Comparison of ENCODE assay signal across 13 cellular contexts in the genomic region with DNA sequence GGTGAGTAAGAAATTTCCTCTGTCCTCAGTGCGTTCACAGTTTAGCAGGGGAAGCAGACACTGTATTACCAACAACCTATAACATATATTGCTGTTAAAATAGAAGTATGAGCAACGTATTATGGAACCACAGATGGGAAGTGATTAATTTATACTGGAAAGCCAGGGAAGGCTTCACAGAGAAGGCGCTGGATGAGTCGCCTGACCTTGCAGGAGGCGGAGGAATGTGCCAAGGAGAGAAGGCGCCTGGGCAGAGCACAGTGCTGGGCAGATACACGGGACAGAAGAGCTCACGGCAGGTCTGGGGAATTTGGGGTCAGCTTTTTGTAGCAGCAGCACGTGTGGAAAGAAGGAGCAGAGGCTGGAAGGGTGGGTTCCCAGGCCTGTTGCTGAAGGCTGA.
A peak's percentile ranks its signal among the peaks of the same experiment; 100 is the strongest.
DNase-seq lines count a peak whose midpoint lies in the region; ATAC-seq and TF ChIP-seq lines count a peak whose summit lies in the region.
"Had no signal": no experiment of that assay in that cellular context is flagged by ENCODE, and none has a peak within 500 bp of the region (broad histone marks: within the 10 kb centered on the region; RNA-seq: fewer than 3 reads in every experiment).

No MANE protein-coding gene starts in this region.

- H4K20me1 ChIP-seq in H9 (ENCODE audit: control insufficient read depth, insufficient read depth, insufficient read length): no peaks in the 10 kb centered on the region
- H4K20me1 ChIP-seq: BLaER1 had no signal

- no peaks in the 10 kb centered on the region for H3K23me2 ChIP-seq in H9 (ENCODE audit: insufficient read length, low read depth, low read length, poor library complexity, severe bottlenecking)

- no peak overlapping the region for H3K56ac ChIP-seq in H9 (ENCODE audit: insufficient read length, low read depth, low read length)

- no peak for ATAC-seq in GM18873 (IDR thresholded peaks at IDR 0.05; ENCODE audit: low FRiP score, unreplicated experiment)

- H3K4me1 Mint-ChIP-seq in H9: peaks cover 7 to 22% of the 10 kb centered on the region in 2 experiments
- peaks cover 60% of the 10 kb centered on the region for H3K4me1 Mint-ChIP-seq in activated naive CD8-positive, alpha-beta T cell treated with anti-CD3 and anti-CD28 coated beads for 36 hours

- H3K18ac ChIP-seq in H9 (ENCODE audit: insufficient read length, low read depth, low read length): no peak overlapping the region

- DNase-seq in ACHN (peak; percentile 22), H9 (no peak), glomerular visceral epithelial cell (ENCODE audit: extremely low spot score) (peak; percentile 48), NCI-H1105 (lab: John Stamatoyannopoulos, UW) (no peak), NCI-H446 treated with DMSO at 0.1 percent for 48 hours (lab: John Stamatoyannopoulos, UW) (no peak), activated gamma-delta T cell (lab: John Stamatoyannopoulos, UW) (no peak)
- no peak for DNase-seq in activated naive CD8-positive, alpha-beta T cell treated with anti-CD3 and anti-CD28 coated beads for 36 hours
- DNase-seq: activated CD4-positive, alpha-beta T cell treated with anti-CD3 and anti-CD28 coated beads, Interleukin-2, amount 10 ng/mL, durations not matched to agents 24 days and 14 days; NCI-H1417; NCI-H774 had no signal

- no peaks in the 10 kb centered on the region; a peak in 2 of 7 replicates for H3K36me3 Mint-ChIP-seq in H9 (ENCODE audit: insufficient read depth in 1 of 3, low read depth in 3 of 3)
- H3K36me3 Mint-ChIP-seq in activated naive CD8-positive, alpha-beta T cell treated with anti-CD3 and anti-CD28 coated beads for 36 hours: peaks cover 59% of the 10 kb centered on the region

- in situ Hi-C loops in ACHN (cut with HindIII; ENCODE audit: low pct_ligation_motif_present, low pct_unique_long_range_greater_than_20kb, low sequenced_read_pairs): no loop called here

- no peak overlapping the region for H2AK5ac ChIP-seq in H9 (ENCODE audit: insufficient read length, low read length)

- no peak overlapping the region for H2BK15ac ChIP-seq in H9 (ENCODE audit: low read depth, low read length)

- H3K9me3 ChIP-seq in H9 (ENCODE audit: control insufficient read depth, low read depth, low read length): no peaks in the 10 kb centered on the region
- H3K9me3 ChIP-seq: BLaER1 had no signal

- H4K8ac ChIP-seq in H9 (replicated peaks; ENCODE audit: insufficient read length, low read depth, low read length): no peak overlapping the region

- H2BK5ac ChIP-seq in H9 (ENCODE audit: insufficient read length, low read length): no peak overlapping the region

- no peaks in the 10 kb centered on the region for H3K79me1 ChIP-seq in H9 (ENCODE audit: insufficient read depth, low read depth, low read length, poor library complexity, severe bottlenecking)

- no peak overlapping the region for H4K91ac ChIP-seq in H9 (ENCODE audit: insufficient read length, low read depth, low read length)

- no peak overlapping the region for H3K4me2 ChIP-seq in H9 (ENCODE audit: insufficient read depth, insufficient read length, low read length)
- H3K4me2 ChIP-seq: BLaER1, smooth muscle cell had no signal

- no peaks in the 10 kb centered on the region; the same call in 1 of the 2 replicates for H3K4me1 ChIP-seq in H9 (ENCODE audit: insufficient read depth, low read length)

- H3K4me3 Mint-ChIP-seq in H9: no peak overlapping the region
- H3K4me3 Mint-ChIP-seq in activated naive CD8-positive, alpha-beta T cell treated with anti-CD3 and anti-CD28 coated beads for 36 hours: no peak overlapping the region
- H3K4me3 Mint-ChIP-seq: activated CD4-positive, alpha-beta T cell treated with anti-CD3 and anti-CD28 coated beads, Interleukin-2, amount 10 ng/mL, durations not matched to agents 24 days and 14 days had no signal

- no peak overlapping the region for H3K9ac ChIP-seq in H9 (ENCODE audit: extremely low read depth, insufficient read length, low read length)
- H3K9ac ChIP-seq: BLaER1 had no signal

- TF ChIP-seq CTCF in H9 (conservative IDR thresholded peaks at IDR 0.05): no peak

- no peaks in the 10 kb centered on the region for H3K9me3 Mint-ChIP-seq in H9
- H3K9me3 Mint-ChIP-seq in activated naive CD8-positive, alpha-beta T cell treated with anti-CD3 and anti-CD28 coated beads for 36 hours: no peaks in the 10 kb centered on the region
- H3K9me3 Mint-ChIP-seq: activated CD4-positive, alpha-beta T cell treated with anti-CD3 and anti-CD28 coated beads, Interleukin-2, amount 10 ng/mL, durations not matched to agents 24 days and 14 days had no signal

- H3K14ac ChIP-seq in H9 (ENCODE audit: insufficient read depth, low read length): no peak overlapping the region

- no peak overlapping the region for H2BK20ac ChIP-seq in H9 (ENCODE audit: low read depth, low read length, poor library complexity, severe bottlenecking)

- no peak overlapping the region for H2BK12ac ChIP-seq in H9 (ENCODE audit: insufficient read length, low read depth, low read length)

- H3K79me2 ChIP-seq in H9 (ENCODE audit: insufficient read depth, low read length): no peaks in the 10 kb centered on the region

- H3K4ac ChIP-seq in H9 (ENCODE audit: low read depth, low read length): no peak overlapping the region

- H3K27ac Mint-ChIP-seq in H9: peak overlapping the region in 2 of 3 experiments; percentile 69 to 81; a peak in 4 of 7 replicates
- peak overlapping the region; percentile 88 for H3K27ac Mint-ChIP-seq in activated naive CD8-positive, alpha-beta T cell treated with anti-CD3 and anti-CD28 coated beads for 36 hours

- no peak overlapping the region for H2AFZ ChIP-seq in H9 (ENCODE audit: low read length)

- no peaks in the 10 kb centered on the region for H3K27me3 ChIP-seq in H9 (ENCODE audit: insufficient read depth, low read length)
- H3K27me3 ChIP-seq: BLaER1 had no signal

- no peaks in the 10 kb centered on the region for H3K27me3 Mint-ChIP-seq in H9 (ENCODE audit: low read depth)
- H3K27me3 Mint-ChIP-seq in activated naive CD8-positive, alpha-beta T cell treated with anti-CD3 and anti-CD28 coated beads for 36 hours: no peaks in the 10 kb centered on the region
- H3K27me3 Mint-ChIP-seq: activated CD4-positive, alpha-beta T cell treated with anti-CD3 and anti-CD28 coated beads, Interleukin-2, amount 10 ng/mL, durations not matched to agents 24 days and 14 days had no signal

- no peak overlapping the region for H2BK120ac ChIP-seq in H9 (ENCODE audit: low read depth, low read length, poor library complexity, severe bottlenecking)

- H3K23ac ChIP-seq in H9 (ENCODE audit: insufficient read length, low read depth, low read length): no peak overlapping the region

- no peak overlapping the region for H3K27ac ChIP-seq in H9 (ENCODE audit: insufficient read length, low read depth, low read length)
- H3K27ac ChIP-seq: BLaER1 had no signal

- no CpG with 5 or more reads among the region's 9 CpGs for WGBS in H9 (ENCODE audit: extremely low coverage, insufficient read length, low lambda C conversion rate)

- H4K5ac ChIP-seq in H9 (ENCODE audit: insufficient read length, low read depth, low read length): no peak overlapping the region

- H3T11ph ChIP-seq in H9 (ENCODE audit: low read length): no peak overlapping the region

Comparison
In these comparisons a context has a peak if more than half of its experiments do, and no peak if none do; other contexts are left out.
1. DNase-seq: peak in ACHN (single experiment) and glomerular visceral epithelial cell (single experiment); none in H9 (single experiment), activated naive CD8-positive, alpha-beta T cell treated with anti-CD3 and anti-CD28 coated beads for 36 hours (single experiment), NCI-H1105 (single experiment), NCI-H446 treated with DMSO at 0.1 percent for 48 hours (single experiment) and activated gamma-delta T cell (single experiment).